1 cellular context compared by ENCODE assay signal in genomic region chr19:1295169-1296012, GRCh38.
TF ChIP-seq lines count a peak whose summit lies in the region.

No MANE protein-coding gene starts in this region.

TF ChIP-seq in IMR-90, 13 proteins besides CTCF, POLR2A, EP300 and RAD21:
- TF ChIP-seq BHLHE40 (IDR thresholded peaks at IDR 0.05; ENCODE audit: low read depth, low read length) (no peak), ELK1 (IDR thresholded peaks at IDR 0.05; ENCODE audit: borderline replicate concordance, low read depth, low read length) (no peak), MAFK (IDR thresholded peaks at IDR 0.05; ENCODE audit: low read depth, low read length) (no peak), FOS (IDR thresholded peaks at IDR 0.05; ENCODE audit: low read depth, low read length) (no peak), RFX5 (IDR thresholded peaks at IDR 0.05; ENCODE audit: low read depth, low read length) (no peak), NFE2L2 (IDR thresholded peaks at IDR 0.05; ENCODE audit: low read depth, low read length) (no peak), MAZ (IDR thresholded peaks at IDR 0.05; ENCODE audit: borderline replicate concordance, low read depth, low read length) (no peak), MXI1 (IDR thresholded peaks at IDR 0.05; ENCODE audit: borderline replicate concordance, low read depth, low read length) (no peak), CEBPB (IDR thresholded peaks at IDR 0.05; ENCODE audit: low read depth, low read length) (no peak)
